ENCODE assay signal across 13 cellular contexts in genomic region chr3:197820550-197821335, GRCh38. TPM values are rescaled to one million over a fixed set of nuclear protein-coding genes. Genes with fewer than 3 reads are reported as not detected.
DNase-seq lines count a peak whose midpoint lies in the region; ATAC-seq and TF ChIP-seq lines count a peak whose summit lies in the region.
"Had no signal": no experiment of that assay in that cellular context is flagged by ENCODE, and none has a peak within 500 bp of the region (broad histone marks: within the 10 kb centered on the region; RNA-seq: fewer than 3 reads in every experiment).

No MANE protein-coding gene starts in this region.

- ATAC-seq in HG02884 (IDR thresholded peaks at IDR 0.05; ENCODE audit: unreplicated experiment) = no peak
- ATAC-seq in GM18502 (IDR thresholded peaks at IDR 0.05; ENCODE audit: poor library complexity, unreplicated experiment) = no peak

- H3K9me3 ChIP-seq in mammary epithelial cell (replicated peaks; ENCODE audit: insufficient read depth, low read length) = no peaks in the 10 kb centered on the region
- H3K9me3 ChIP-seq: HAP-1 had no signal

- H3K9me3 Mint-ChIP-seq in nephron = no peaks in the 10 kb centered on the region

- H3K27ac ChIP-seq in mammary epithelial cell (ENCODE audit: insufficient read depth, low read depth, low read length) = no peak overlapping the region
- H3K27ac ChIP-seq: brain microvascular endothelial cell had no signal

- H3K36me3 ChIP-seq in mammary epithelial cell (ENCODE audit: insufficient read depth, low read length) = peaks cover 10% of the 10 kb centered on the region

- no peaks in the 10 kb centered on the region for H3K4me1 ChIP-seq in mammary epithelial cell (ENCODE audit: insufficient read depth, low read length)
- H3K4me1 ChIP-seq: HAP-1 had no signal

- peaks cover 57% of the 10 kb centered on the region for H3K36me3 Mint-ChIP-seq in nephron (ENCODE audit: low read depth)

- H4K20me1 ChIP-seq in mammary epithelial cell (ENCODE audit: insufficient read depth, low read length) = no peaks in the 10 kb centered on the region

- no peaks in the 10 kb centered on the region for H3K4me1 Mint-ChIP-seq in nephron

- CTCF ChIA-PET in mammary epithelial cell (lab: Charles Lee; ENCODE audit: low non-redundant PET) = no interaction called here

- H3K9ac ChIP-seq in mammary epithelial cell (ENCODE audit: insufficient read depth, low read length) = no peak overlapping the region

- dilution Hi-C loops in mammary epithelial cell (cut with HindIII; ENCODE audit: low sequenced_read_pairs) = no loop called here

- TF ChIP-seq CTCF in mammary epithelial cell (conservative IDR thresholded peaks at IDR 0.05 in 1 of 2, IDR thresholded peaks at IDR 0.05 in 1 of 2; ENCODE audit: extremely low read depth in 1 of 2, insufficient read depth in 1 of 2, low read depth in 1 of 2, low read length in 2 of 2) (no peak), nephron (IDR thresholded peaks at IDR 0.05; ENCODE audit: unreplicated experiment in 3 of 3) (no peak)

- peak overlapping the region in 2 of 3 experiments; percentile 14 to 27 for H3K27ac Mint-ChIP-seq in nephron

- H3K4me3 Mint-ChIP-seq in nephron = peak overlapping the region in 1 of 3 experiments; percentile 22

- H3K27me3 Mint-ChIP-seq in nephron (ENCODE audit: low read depth) = no peaks in the 10 kb centered on the region

- H2AFZ ChIP-seq in mammary epithelial cell (ENCODE audit: low read depth, low read length) = no peak overlapping the region

- H3K4me2 ChIP-seq in mammary epithelial cell (ENCODE audit: insufficient read depth, low read depth, low read length) = no peak overlapping the region

- in situ Hi-C loops in Caki2 (cut with HindIII; ENCODE audit: low pct_unique_long_range_greater_than_20kb, low sequenced_read_pairs) (no loop called here), mammary epithelial cell (cut with MboI; ENCODE audit: low sequenced_read_pairs in 2 of 2) (no loop called here)

- peaks cover 17% of the 10 kb centered on the region for H3K79me2 ChIP-seq in mammary epithelial cell (ENCODE audit: insufficient read depth, low read length)

- TSS peak; percentile 17 for BruUV-seq in mammary epithelial cell (replicated peaks; lab: Mats Ljungman, UMichigan)

- no peaks in the 10 kb centered on the region for H3K27me3 ChIP-seq in mammary epithelial cell (ENCODE audit: insufficient read depth, low read length)
- H3K27me3 ChIP-seq: brain microvascular endothelial cell had no signal

- intact Hi-C loops in mammary epithelial cell (cut with micrococcal nuclease) = no loop called here

- no peak overlapping the region for H3K4me3 ChIP-seq in mammary epithelial cell (replicated peaks in 1 of 3; ENCODE audit: insufficient read depth in 1 of 3, low read depth in 2 of 3, low read length in 3 of 3)
- H3K4me3 ChIP-seq: HAP-1 had no signal

- WGBS in mammary epithelial cell (ENCODE audit: low coverage, missing lambda C conversion rate) = 98% methylated on average over 6 of the region's 8 CpGs

- peak; percentile 86 for DNase-seq in Caki2 (ENCODE audit: low read depth)
- DNase-seq in LoVo (ENCODE audit: low spot score) = peak; percentile 40
- DNase-seq in mammary epithelial cell = no peak
- DNase-seq in T1000 (lab: John Stamatoyannopoulos, UW) = no peak
- DNase-seq in NCI-H2171 treated with DMSO at 0.1 percent for 48 hours (lab: John Stamatoyannopoulos, UW) = no peak
- DNase-seq: activated CD4-positive, alpha-beta T cell treated with anti-CD3 and anti-CD28 coated beads, Interleukin-2, amount 50 U/mL, for 4 hours; activated gamma-delta T cell treated with Interleukin-2 at 50 U/mL for 16 hours; brain microvascular endothelial cell; NCI-H2081 treated with DMSO at 0.1 percent for 48 hours had no signal

RNA-seq across cellular contexts. Expression of gene LRCH3, which starts 29.7 kb away (rescaled TPM):
- total RNA-seq in Caki2 (2014; rRNA removed; shearing (Covaris generic); ENCODE audit: low replicate concordance) = 13.3 and 18.5 TPM in 2 replicates
- 10 to 100 TPM; 45.8 to 49.0 TPM for total RNA-seq in mammary epithelial cell
- 19.1 TPM for polyA plus RNA-seq in mammary epithelial cell
- polyA minus RNA-seq in mammary epithelial cell = 123 TPM

Comparison
In these comparisons a context has a peak if more than half of its experiments do, and no peak if none do; other contexts are left out.
1. DNase-seq: peak in Caki2 (single experiment) and LoVo (single experiment); none in mammary epithelial cell (single experiment), T1000 (single experiment) and NCI-H2171 treated with DMSO at 0.1 percent for 48 hours (single experiment).